Comparison of ENCODE assay signal across 8 cellular contexts in genomic region chr2:97868986-97869721, GRCh38.
A peak's percentile ranks its signal among the peaks of the same experiment; 100 is the strongest.
DNase-seq lines count a peak whose midpoint lies in the region; ATAC-seq and TF ChIP-seq lines count a peak whose summit lies in the region.

No MANE protein-coding gene starts in this region.

- H3K9me3 ChIP-seq in H9 (ENCODE audit: control insufficient read depth, low read depth, low read length) (no peaks in the 10 kb centered on the region), stomach (no peaks in the 10 kb centered on the region)

- ATAC-seq in left cardiac atrium, result peak; percentile 82 to 96

- TF ChIP-seq EP300 in stomach (IDR thresholded peaks at IDR 0.05), result no peak

- no peak for TF ChIP-seq CTCF in H9 (conservative IDR thresholded peaks at IDR 0.05)
- TF ChIP-seq CTCF in stomach (IDR thresholded peaks at IDR 0.05), result no peak

- no peak overlapping the region for H3K4me3 Mint-ChIP-seq in H9

- no peak overlapping the region for H3K4me3 ChIP-seq in skeletal muscle cell (ENCODE audit: low read depth, low read length)
- no peak overlapping the region for H3K4me3 ChIP-seq in stomach

- H3K9me3 Mint-ChIP-seq in H9, result peaks cover 23 to 24% of the 10 kb centered on the region in 2 experiments

- WGBS in H9 (ENCODE audit: extremely low coverage, insufficient read length, low lambda C conversion rate), result no CpG with 5 or more reads among the region's 5 CpGs
- 62 to 81% (median 75%) methylated on average over 4 to 5 of the region's 5 CpGs for WGBS in stomach, 5 donors

- H3K9ac ChIP-seq in H9 (ENCODE audit: extremely low read depth, insufficient read length, low read length), result no peak overlapping the region

- no peak overlapping the region for H3K56ac ChIP-seq in H9 (ENCODE audit: insufficient read length, low read depth, low read length)

- H3T11ph ChIP-seq in H9 (ENCODE audit: low read length), result no peak overlapping the region

- H2BK20ac ChIP-seq in H9 (ENCODE audit: low read depth, low read length, poor library complexity, severe bottlenecking), result no peak overlapping the region

- no peak overlapping the region for H3K4ac ChIP-seq in H9 (ENCODE audit: low read depth, low read length)

- H3K23me2 ChIP-seq in H9 (ENCODE audit: insufficient read length, low read depth, low read length, poor library complexity, severe bottlenecking), result no peaks in the 10 kb centered on the region

- no peak overlapping the region for H2BK15ac ChIP-seq in H9 (ENCODE audit: low read depth, low read length)

- no peak for TF ChIP-seq POLR2A in stomach (IDR thresholded peaks at IDR 0.05)

- no peaks in the 10 kb centered on the region for H3K79me1 ChIP-seq in H9 (ENCODE audit: insufficient read depth, low read depth, low read length, poor library complexity, severe bottlenecking)

- no peak overlapping the region for H4K5ac ChIP-seq in H9 (ENCODE audit: insufficient read length, low read depth, low read length)

- no peak overlapping the region for H3K23ac ChIP-seq in H9 (ENCODE audit: insufficient read length, low read depth, low read length)

- no peak overlapping the region for H4K91ac ChIP-seq in H9 (ENCODE audit: insufficient read length, low read depth, low read length)

- H4K8ac ChIP-seq in H9 (replicated peaks; ENCODE audit: insufficient read length, low read depth, low read length), result no peak overlapping the region

- no peaks in the 10 kb centered on the region; the same call in 1 of the 2 replicates for H3K27me3 Mint-ChIP-seq in H9 (ENCODE audit: low read depth)

- DNase-seq in H9 (peak; percentile 46), T1000 (lab: John Stamatoyannopoulos, UW) (peak; percentile 46), left cardiac atrium (peak; percentile 56), skeletal muscle cell (ENCODE audit: low read depth) (peak; percentile 86), NCI-H1417 (lab: John Stamatoyannopoulos, UW) (no peak), stomach (no peak), NCI-H510A (lab: John Stamatoyannopoulos, UW) (no peak), germinal center (ENCODE audit: low spot score) (no peak)

- H2AK5ac ChIP-seq in H9 (ENCODE audit: insufficient read length, low read length), result no peak overlapping the region

- no peak overlapping the region for H3K18ac ChIP-seq in H9 (ENCODE audit: insufficient read length, low read depth, low read length)

- no peak overlapping the region for H2AFZ ChIP-seq in H9 (ENCODE audit: low read length)

- H3K14ac ChIP-seq in H9 (ENCODE audit: insufficient read depth, low read length), result no peak overlapping the region

- peak overlapping the region in 1 of 3 experiments; percentile 54; a peak in 2 of 7 replicates for H3K27ac Mint-ChIP-seq in H9

- H2BK5ac ChIP-seq in H9 (ENCODE audit: insufficient read length, low read length), result no peak overlapping the region

- no peak overlapping the region for H3K4me2 ChIP-seq in H9 (ENCODE audit: insufficient read depth, insufficient read length, low read length)

- H3K4me1 Mint-ChIP-seq in H9, result peaks cover 7 to 18% of the 10 kb centered on the region in 2 experiments

- H3K4me1 ChIP-seq in H9 (ENCODE audit: insufficient read depth, low read length) (peaks cover 2% of the 10 kb centered on the region; the same call in 1 of the 2 replicates), stomach (peaks cover 5 to 40% (median 29%) of the 10 kb centered on the region in 4 donors)

- no peak overlapping the region for H2BK12ac ChIP-seq in H9 (ENCODE audit: insufficient read length, low read depth, low read length)

- intact Hi-C loops in left cardiac atrium (cut with DNase I), result loop anchor here in 1 of 2 donors (10.0 kb wide), 1 partner anchor 116 kb away; no protein-coding TSS in a partner anchor
- intact Hi-C loops in stomach (cut with DNase I; ENCODE audit: low total_unique reads), result no loop called here

- H3K79me2 ChIP-seq in H9 (ENCODE audit: insufficient read depth, low read length), result no peaks in the 10 kb centered on the region

- H3K36me3 ChIP-seq in stomach, result no peaks in the 10 kb centered on the region

- H2BK120ac ChIP-seq in H9 (ENCODE audit: low read depth, low read length, poor library complexity, severe bottlenecking), result no peak overlapping the region

- H3K27me3 ChIP-seq in H9 (ENCODE audit: insufficient read depth, low read length) (no peaks in the 10 kb centered on the region), stomach (no peaks in the 10 kb centered on the region)

- no peaks in the 10 kb centered on the region for H4K20me1 ChIP-seq in H9 (ENCODE audit: control insufficient read depth, insufficient read depth, insufficient read length)

- peaks cover 22 to 27% (median 24%) of the 10 kb centered on the region in 3 experiments for H3K36me3 Mint-ChIP-seq in H9 (ENCODE audit: insufficient read depth in 1 of 3, low read depth in 3 of 3)

- H3K27ac ChIP-seq in H9 (ENCODE audit: insufficient read length, low read depth, low read length) (no peak overlapping the region), stomach (peak overlapping the region in 1 of 5 donors; percentile 36)

Comparison
In these comparisons a context has a peak if more than half of its experiments do, and no peak if none do; other contexts are left out.
1. DNase-seq: peak in H9 (single experiment), T1000 (single experiment), left cardiac atrium (single experiment) and skeletal muscle cell (single experiment); none in NCI-H1417 (0 of 3), stomach (single experiment), NCI-H510A (single experiment) and germinal center (single experiment).